1 cellular context compared by ENCODE assay signal in the genomic region with DNA sequence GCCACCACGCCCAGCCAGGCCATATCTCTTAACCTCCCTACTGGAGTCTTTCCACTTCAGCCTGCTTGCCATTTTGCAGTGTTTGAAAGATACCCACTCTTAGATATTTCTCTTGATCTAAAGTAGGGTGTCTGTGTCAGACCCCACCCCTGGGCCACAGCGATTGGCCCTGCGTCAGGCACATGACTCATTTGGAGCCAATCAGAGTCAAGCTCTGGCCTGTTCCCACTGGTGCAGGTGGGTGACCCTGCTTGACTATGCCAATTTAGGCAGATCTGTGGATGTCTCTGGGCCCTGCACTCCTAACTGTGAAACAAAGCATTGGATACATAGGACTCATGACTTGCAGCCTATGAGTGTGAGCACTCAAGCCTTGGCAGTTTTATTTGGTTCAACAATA.
TF ChIP-seq lines count a peak whose summit lies in the region.

No MANE protein-coding gene starts in this region.

TF ChIP-seq in SK-N-SH, 30 proteins besides CTCF, POLR2A, EP300 and RAD21:
- TF ChIP-seq POLR2AphosphoS5 (IDR thresholded peaks at IDR 0.05; ENCODE audit: low read depth, low read length), result no peak
- TF ChIP-seq MEF2A (IDR thresholded peaks at IDR 0.05; ENCODE audit: borderline replicate concordance, low read depth), result no peak
- no peak for TF ChIP-seq SIN3A (IDR thresholded peaks at IDR 0.05; ENCODE audit: borderline replicate concordance, low read depth, low read length)
- TF ChIP-seq, protein P1, sequence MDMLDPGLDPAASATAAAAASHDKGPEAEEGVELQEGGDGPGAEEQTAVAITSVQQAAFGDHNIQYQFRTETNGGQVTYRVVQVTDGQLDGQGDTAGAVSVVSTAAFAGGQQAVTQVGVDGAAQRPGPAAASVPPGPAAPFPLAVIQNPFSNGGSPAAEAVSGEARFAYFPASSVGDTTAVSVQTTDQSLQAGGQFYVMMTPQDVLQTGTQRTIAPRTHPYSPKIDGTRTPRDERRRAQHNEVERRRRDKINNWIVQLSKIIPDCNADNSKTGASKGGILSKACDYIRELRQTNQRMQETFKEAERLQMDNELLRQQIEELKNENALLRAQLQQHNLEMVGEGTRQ (IDR thresholded peaks at IDR 0.05; ENCODE audit: borderline replicate concordance, low read depth, low read length), result no peak
- TF ChIP-seq CHD2 (IDR thresholded peaks at IDR 0.05; ENCODE audit: low read length, partially characterized antibody), result no peak
- TF ChIP-seq YY1 (IDR thresholded peaks at IDR 0.05; ENCODE audit: low read depth), result no peak
- no peak for TF ChIP-seq FOXJ3 (CRISPR knock-in tag; IDR thresholded peaks at IDR 0.05)
- no peak for TF ChIP-seq RXRA (IDR thresholded peaks at IDR 0.05; ENCODE audit: borderline replicate concordance, low read depth)
- TF ChIP-seq TEAD4 (IDR thresholded peaks at IDR 0.05; ENCODE audit: borderline replicate concordance, insufficient read depth), result no peak
- TF ChIP-seq RFX5 (IDR thresholded peaks at IDR 0.05; ENCODE audit: low read length), result no peak
- TF ChIP-seq RCOR1 (IDR thresholded peaks at IDR 0.05; ENCODE audit: low read length), result no peak
